16 cellular contexts compared by ENCODE assay signal in genomic region chr17:1021147-1021546, GRCh38. TPM values are rescaled to one million over a fixed set of nuclear protein-coding genes. Genes with fewer than 3 reads are reported as not detected.
DNase-seq lines count a peak whose midpoint lies in the region; ATAC-seq and TF ChIP-seq lines count a peak whose summit lies in the region.
"Had no signal": no experiment of that assay in that cellular context is flagged by ENCODE, and none has a peak within 500 bp of the region (broad histone marks: within the 10 kb centered on the region; RNA-seq: fewer than 3 reads in every experiment).

No MANE protein-coding gene starts in this region.

- H3K4me1 ChIP-seq in ascending aorta (peaks cover 24 to 45% of the 10 kb centered on the region in 2 donors), iPS-15b (ENCODE audit: control insufficient read depth, insufficient read depth, low read length) (no peaks in the 10 kb centered on the region), tibial artery (peaks cover 6 to 72% (median 60%) of the 10 kb centered on the region in 4 donors)

- H3K4me1 Mint-ChIP-seq in WTC11, result no peaks in the 10 kb centered on the region

- H3K36me3 ChIP-seq in H7 (replicated peaks; ENCODE audit: control insufficient read depth, insufficient read depth, low read length) (no peaks in the 10 kb centered on the region), ascending aorta (peaks cover 3 to 18% of the 10 kb centered on the region in 2 donors), iPS-15b (ENCODE audit: control insufficient read depth, insufficient read depth, low read length) (no peaks in the 10 kb centered on the region), tibial artery (peaks cover 0 to 34% (median 0%) of the 10 kb centered on the region in 3 donors)

- DNase-seq in H7, result peak; percentile 72
- DNase-seq in ascending aorta (ENCODE audit: low spot score in 2 of 2), result no peak
- no peak for DNase-seq in tibial artery
- DNase-seq in WTC11 (ENCODE audit: low spot score), result no peak
- no peak for DNase-seq in HUDEP-2 (lab: John Stamatoyannopoulos, UW; ENCODE audit: unreplicated experiment in 76 of 76)
- no peak for DNase-seq in DMS 273 (lab: John Stamatoyannopoulos, UW; ENCODE audit: unreplicated experiment)
- DNase-seq: ACHN, DMS 273 treated with DMSO at 0.1 percent for 48 hours, NCI-H1105, NCI-H1694, NCI-H748 treated with DMSO at 0.1 percent for 48 hours, OCI-M1, SHP77 treated with DMSO at 0.1 percent for 48 hours, SK-N-SH had no signal

- no peaks in the 10 kb centered on the region for H3K9me3 Mint-ChIP-seq in WTC11

- no peak for TF ChIP-seq CTCF in ascending aorta (IDR thresholded peaks at IDR 0.05)
- no peak for TF ChIP-seq CTCF in tibial artery (IDR thresholded peaks at IDR 0.05)
- TF ChIP-seq CTCF in WTC11 (IDR thresholded peaks at IDR 0.05), result no peak

- H3K27ac Mint-ChIP-seq in WTC11, result no peak overlapping the region

- no peaks in the 10 kb centered on the region for H3K27me3 ChIP-seq in H7 (ENCODE audit: control insufficient read depth, insufficient read depth, low read length)
- no peaks in the 10 kb centered on the region for H3K27me3 ChIP-seq in ascending aorta
- no peaks in the 10 kb centered on the region for H3K27me3 ChIP-seq in iPS-15b (ENCODE audit: control insufficient read depth, insufficient read depth, low read length)
- H3K27me3 ChIP-seq in tibial artery, result no peaks in the 10 kb centered on the region

- H3K4me3 Mint-ChIP-seq in WTC11, result no peak overlapping the region

- no peak overlapping the region for H3K4me3 ChIP-seq in H7 (ENCODE audit: insufficient read depth, low read depth, low read length)
- H3K4me3 ChIP-seq in ascending aorta, result no peak overlapping the region
- no peak overlapping the region for H3K4me3 ChIP-seq in iPS-15b (ENCODE audit: low read depth, low read length)
- H3K4me3 ChIP-seq in tibial artery, result no peak overlapping the region

- H3K27ac ChIP-seq in ascending aorta (peak overlapping the region; percentile 94), tibial artery (peak overlapping the region; percentile 77 to 81)

- no peaks in the 10 kb centered on the region for H3K36me3 Mint-ChIP-seq in WTC11

- no peaks in the 10 kb centered on the region for H3K9me3 ChIP-seq in ascending aorta
- no peaks in the 10 kb centered on the region for H3K9me3 ChIP-seq in iPS-15b (ENCODE audit: control insufficient read depth, insufficient read depth, low read length)
- H3K9me3 ChIP-seq in tibial artery, result no peaks in the 10 kb centered on the region
- H3K9me3 ChIP-seq: SK-N-SH had no signal

- H3K27me3 Mint-ChIP-seq in WTC11 (ENCODE audit: low read depth), result no peaks in the 10 kb centered on the region

- no peak for ATAC-seq in WTC11
- ATAC-seq: HCT116 had no signal

- intact Hi-C loops in ascending aorta (cut with DNase I) (no loop called here), tibial artery (cut with DNase I; ENCODE audit: low total_unique reads) (no loop called here)

- POLR2A ChIA-PET in WTC11 (lab: Charles Lee), result no interaction called here

- H3K9ac ChIP-seq in iPS-15b (ENCODE audit: low read depth, low read length), result peak overlapping the region; percentile 65
- H3K9ac ChIP-seq: SK-N-SH had no signal

- CTCF ChIA-PET in WTC11 (lab: Charles Lee), result interaction anchor here (3.1 kb wide), 1 partner anchor 35 kb away, joined by 14 read pairs; no protein-coding TSS in a partner anchor

TF ChIP-seq in WTC11, 78 proteins besides CTCF, POLR2A, EP300 and RAD21 (continues in another document):
- TF ChIP-seq JUN (CRISPR knock-in tag; IDR thresholded peaks at IDR 0.05) (no peak), ATF1 (CRISPR knock-in tag; IDR thresholded peaks at IDR 0.05) (no peak), E2F1 (CRISPR knock-in tag; IDR thresholded peaks at IDR 0.05) (no peak), NR1H2 (CRISPR knock-in tag; IDR thresholded peaks at IDR 0.05) (no peak), ERG (CRISPR knock-in tag; IDR thresholded peaks at IDR 0.05) (no peak), IRF2 (CRISPR knock-in tag; IDR thresholded peaks at IDR 0.05; ENCODE audit: borderline replicate concordance, low read depth) (no peak), PRRX2 (CRISPR knock-in tag; IDR thresholded peaks at IDR 0.05) (no peak), ATF6 (CRISPR knock-in tag; IDR thresholded peaks at IDR 0.05) (no peak), FOXP1 (CRISPR knock-in tag; IDR thresholded peaks at IDR 0.05; ENCODE audit: borderline replicate concordance) (no peak), ZNF532 (CRISPR knock-in tag; IDR thresholded peaks at IDR 0.05; ENCODE audit: borderline replicate concordance) (no peak)
- TF ChIP-seq, protein P1, sequence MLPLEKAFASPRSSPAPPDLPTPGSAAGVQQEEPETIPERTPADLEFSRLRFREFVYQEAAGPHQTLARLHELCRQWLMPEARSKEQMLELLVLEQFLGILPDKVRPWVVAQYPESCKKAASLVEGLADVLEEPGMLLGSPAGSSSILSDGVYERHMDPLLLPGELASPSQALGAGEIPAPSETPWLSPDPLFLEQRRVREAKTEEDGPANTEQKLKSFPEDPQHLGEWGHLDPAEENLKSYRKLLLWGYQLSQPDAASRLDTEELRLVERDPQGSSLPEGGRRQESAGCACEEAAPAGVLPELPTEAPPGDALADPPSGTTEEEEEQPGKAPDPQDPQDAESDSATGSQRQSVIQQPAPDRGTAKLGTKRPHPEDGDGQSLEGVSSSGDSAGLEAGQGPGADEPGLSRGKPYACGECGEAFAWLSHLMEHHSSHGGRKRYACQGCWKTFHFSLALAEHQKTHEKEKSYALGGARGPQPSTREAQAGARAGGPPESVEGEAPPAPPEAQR (CRISPR knock-in tag; IDR thresholded peaks at IDR 0.05), result no peak

RNA-seq across cellular contexts. Expression of gene TIMM22, which starts 24.2 kb away (rescaled TPM):
- total RNA-seq in H7 (2014; rRNA removed; shearing (Covaris generic)), result 20.8 and 31.0 TPM in 2 replicates
- 12.1 TPM for total RNA-seq in ascending aorta
- 17.2 to 18.0 TPM (median 17.4 TPM) in 3 replicates for total RNA-seq in WTC11 (2021)

RNA-seq across cellular contexts. Expression of gene NXN, which starts 41.6 kb away (rescaled TPM):
- 127 and 142 TPM in 2 replicates for total RNA-seq in H7 (2014; rRNA removed; shearing (Covaris generic))
- total RNA-seq in ascending aorta, result 67.3 TPM
- 96.8 to 100 TPM (median 98.7 TPM) in 3 replicates for total RNA-seq in WTC11 (2021)
